In the genomic region with DNA sequence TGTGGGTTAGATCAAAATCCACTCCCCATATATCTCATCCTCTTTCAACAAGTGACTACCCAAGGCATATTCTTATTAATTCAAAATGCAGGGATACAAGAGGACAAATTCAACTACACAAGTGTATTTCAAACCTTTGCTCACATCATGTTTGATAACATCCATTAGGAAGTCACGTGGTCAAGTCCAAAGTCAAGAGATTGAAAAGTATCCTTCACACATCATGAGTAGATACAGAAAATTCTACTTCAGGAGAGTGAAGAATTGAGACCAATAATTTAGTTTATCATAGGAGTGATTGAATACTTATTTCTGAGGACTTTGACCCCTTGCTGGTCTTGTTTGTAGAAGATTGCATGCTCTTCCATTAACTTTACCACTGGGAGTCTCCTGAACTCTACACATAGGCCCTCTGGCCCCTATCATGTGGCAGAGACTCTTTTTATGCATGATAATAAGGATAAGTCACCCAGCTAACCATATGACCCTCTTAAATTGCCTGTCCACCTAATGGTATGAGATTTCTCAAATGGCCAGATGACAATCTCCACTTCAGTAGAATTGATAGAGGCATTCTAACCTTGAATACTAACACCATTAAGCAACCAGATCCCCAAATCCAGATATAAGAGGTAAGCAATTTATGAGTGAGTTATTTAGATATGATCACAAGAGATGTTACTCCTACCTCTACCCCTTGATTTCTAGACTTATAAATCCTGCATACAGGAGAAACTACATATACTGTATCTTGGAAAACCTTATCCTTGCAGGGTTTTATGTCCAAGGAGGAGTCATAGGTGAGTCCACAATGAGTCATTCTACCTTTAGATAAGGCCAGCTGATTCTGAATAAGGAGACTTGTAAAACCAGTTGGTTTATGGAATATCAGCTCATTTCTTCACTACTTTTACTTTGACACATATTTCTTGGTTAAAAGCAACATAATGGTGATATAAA, we compare ENCODE assay signal across 18 cellular contexts. TPM values are rescaled to one million over a fixed set of nuclear protein-coding genes. Genes with fewer than 3 reads are reported as not detected.
"Had no signal": no experiment of that assay in that cellular context is flagged by ENCODE, and none has a peak within 500 bp of the region (broad histone marks: within the 10 kb centered on the region; RNA-seq: fewer than 3 reads in every experiment).

No MANE protein-coding gene starts in this region.

- H3K4me2 ChIP-seq: smooth muscle cell had no signal

- H3K4me1 ChIP-seq: upper lobe of left lung had no signal

- H3K9me3 Mint-ChIP-seq: activated naive CD4-positive, alpha-beta T cell treated with anti-CD3 and anti-CD28 coated beads for 36 hours; activated T-helper 2 cell treated with anti-CD3 and anti-CD28 coated beads, Interferon-gamma antibody, Interleukin-2, Interleukin-4, amounts not matched to agents 10 μg/mL and 5 μg/mL and 100 μg/mL, durations not matched to agents 14 hours and 24 hours and 36 hours; natural killer cell treated with Interleukin-12 subunit alpha and Interleukin-12 subunit beta and Interleukin-15 and Interleukin-18, amount 100 ng/mL, for 72 hours; stimulated activated naive CD8-positive, alpha-beta T cell treated with anti-CD3 and anti-CD28 coated beads, Interleukin-15, amount 100 ng/mL, for 72 hours; T-cell had no signal

- H3K36me3 Mint-ChIP-seq: natural killer cell treated with Interleukin-12 subunit alpha and Interleukin-12 subunit beta and Interleukin-15 and Interleukin-18, amount 100 ng/mL, for 72 hours; T-cell had no signal

- DNase-seq: activated CD4-positive, alpha-beta T cell treated with anti-CD3 and anti-CD28 coated beads, Interleukin-2, amount 50 U/mL, for 48 hours; activated naive CD4-positive, alpha-beta T cell treated with anti-CD3 and anti-CD28 coated beads for 36 hours; islet precursor cell; left ventricle myocardium superior; mesenchymal stem cell; nucleus accumbens; right cardiac atrium; stimulated activated naive CD8-positive, alpha-beta T cell treated with anti-CD3 and anti-CD28 coated beads, Interleukin-15, amount 100 ng/mL, for 72 hours; T-cell; T-helper 9 cell; upper lobe of left lung had no signal

- FAIRE-seq: astrocyte had no signal

- H3K4me1 Mint-ChIP-seq: stimulated activated naive CD8-positive, alpha-beta T cell treated with anti-CD3 and anti-CD28 coated beads, Interleukin-15, amount 100 ng/mL, for 72 hours; T-cell had no signal

- H3K9me3 ChIP-seq: upper lobe of left lung had no signal

- H3K4me3 Mint-ChIP-seq: activated naive CD4-positive, alpha-beta T cell treated with anti-CD3 and anti-CD28 coated beads for 36 hours; natural killer cell treated with Interleukin-12 subunit alpha and Interleukin-12 subunit beta and Interleukin-15 and Interleukin-18, amount 100 ng/mL, for 72 hours; stimulated activated naive CD8-positive, alpha-beta T cell treated with anti-CD3 and anti-CD28 coated beads, Interleukin-15, amount 100 ng/mL, for 72 hours; T-cell had no signal

- H3K27ac ChIP-seq: cardiac muscle cell, upper lobe of left lung had no signal

- H3K4me3 ChIP-seq: cardiac muscle cell, smooth muscle cell, upper lobe of left lung had no signal

- H3K27me3 ChIP-seq: upper lobe of left lung had no signal

- ATAC-seq: left ventricle myocardium superior; natural killer cell treated with Interleukin-12 subunit alpha and Interleukin-12 subunit beta and Interleukin-15 and Interleukin-18, amount 100 ng/mL, for 72 hours; right cardiac atrium; stimulated activated naive CD8-positive, alpha-beta T cell treated with anti-CD3 and anti-CD28 coated beads, Interleukin-15, amount 100 ng/mL, for 72 hours; T-cell had no signal

- H3K36me3 ChIP-seq: cardiac muscle cell, upper lobe of left lung had no signal

- H3K27ac Mint-ChIP-seq: activated naive CD4-positive, alpha-beta T cell treated with anti-CD3 and anti-CD28 coated beads for 36 hours; activated T-helper 2 cell treated with anti-CD3 and anti-CD28 coated beads, Interferon-gamma antibody, Interleukin-2, Interleukin-4, amounts not matched to agents 10 μg/mL and 5 μg/mL and 100 μg/mL, durations not matched to agents 14 hours and 24 hours and 36 hours; natural killer cell treated with Interleukin-12 subunit alpha and Interleukin-12 subunit beta and Interleukin-15 and Interleukin-18, amount 100 ng/mL, for 72 hours; progenitor cell of endocrine pancreas; stimulated activated naive CD8-positive, alpha-beta T cell treated with anti-CD3 and anti-CD28 coated beads, Interleukin-15, amount 100 ng/mL, for 72 hours; T-cell had no signal

RNA-seq across cellular contexts. Expression of gene SLC46A2, which starts 26.6 kb away (rescaled TPM):
- total RNA-seq: activated naive CD4-positive, alpha-beta T cell treated with anti-CD3 and anti-CD28 coated beads for 36 hours; activated T-helper 2 cell treated with anti-CD3 and anti-CD28 coated beads, Interferon-gamma antibody, Interleukin-2, Interleukin-4, amounts not matched to agents 10 μg/mL and 5 μg/mL and 100 μg/mL, durations not matched to agents 14 hours and 24 hours and 36 hours; astrocyte; cardiac muscle cell; left ventricle myocardium superior; natural killer cell treated with Interleukin-12 subunit alpha and Interleukin-12 subunit beta and Interleukin-15 and Interleukin-18, amount 100 ng/mL, for 72 hours; progenitor cell of endocrine pancreas; right cardiac atrium; smooth muscle cell; T-cell; temporal lobe had no signal
- polyA plus RNA-seq: cardiac muscle cell, smooth muscle cell had no signal
